ENCODE assay signal across 30 cellular contexts in the genomic region with DNA sequence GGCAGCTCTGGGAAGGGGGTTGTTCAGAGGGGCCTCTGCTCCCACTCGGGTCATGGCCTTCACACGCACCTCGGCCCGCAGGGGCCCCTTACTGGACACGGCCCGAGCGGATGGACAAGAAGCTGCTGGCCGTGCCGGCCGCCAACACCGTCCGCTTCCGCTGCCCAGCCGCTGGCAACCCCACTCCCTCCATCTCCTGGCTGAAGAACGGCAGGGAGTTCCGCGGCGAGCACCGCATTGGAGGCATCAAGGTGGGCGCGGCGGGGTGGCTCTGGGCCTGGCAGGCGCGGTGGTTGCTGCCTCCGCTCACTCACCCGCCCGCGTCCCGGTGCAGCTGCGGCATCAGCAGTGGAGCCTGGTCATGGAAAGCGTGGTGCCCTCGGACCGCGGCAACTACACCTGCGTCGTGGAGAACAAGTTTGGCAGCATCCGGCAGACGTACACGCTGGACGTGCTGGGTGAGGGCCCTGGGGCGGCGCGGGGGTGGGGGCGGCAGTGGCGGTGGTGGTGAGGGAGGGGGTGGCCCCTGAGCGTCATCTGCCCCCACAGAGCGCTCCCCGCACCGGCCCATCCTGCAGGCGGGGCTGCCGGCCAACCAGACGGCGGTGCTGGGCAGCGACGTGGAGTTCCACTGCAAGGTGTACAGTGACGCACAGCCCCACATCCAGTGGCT. TPM values are rescaled to one million over a fixed set of nuclear protein-coding genes. Genes with fewer than 3 reads are reported as not detected.
"Had no signal": no experiment of that assay in that cellular context is flagged by ENCODE, and none has a peak within 500 bp of the region (broad histone marks: within the 10 kb centered on the region; RNA-seq: fewer than 3 reads in every experiment).

No MANE protein-coding gene starts in this region.

- H3K27me3 ChIP-seq: body of pancreas had no signal

- H3K9me3 ChIP-seq: adrenal gland, body of pancreas, esophagus squamous epithelium, gastroesophageal sphincter, heart right ventricle had no signal

- ATAC-seq: activated CD4-positive, CD25-positive, alpha-beta regulatory T cell treated with anti-CD3 and anti-CD28 coated beads, Interleukin-2, amount 50 U/mL, for 24 hours; activated CD8-positive, alpha-beta memory T cell treated with anti-CD3 and anti-CD28 coated beads, Interleukin-2, amount 10 ng/mL, durations not matched to agents 7 days and 5 days; activated CD8-positive, alpha-beta T cell treated with anti-CD3 and anti-CD28 coated beads, Interleukin-2, amount 10 ng/mL, durations not matched to agents 7 days and 5 days; activated naive CD8-positive, alpha-beta T cell treated with anti-CD3 and anti-CD28 coated beads, Interleukin-2, amount 50 U/mL, for 24 hours; body of pancreas; T-helper 17 cell had no signal

- H3K4me3 ChIP-seq: adrenal gland, body of pancreas, esophagus squamous epithelium, gastroesophageal sphincter, heart right ventricle had no signal

- H3K4me1 ChIP-seq: adrenal gland, gastroesophageal sphincter, heart right ventricle had no signal

- DNase-seq: activated B cell treated with CpG ODN at 0.5 μM for 24 hours; activated CD4-positive, alpha-beta memory T cell treated with anti-CD3 and anti-CD28 coated beads for 36 hours; activated CD4-positive, alpha-beta T cell treated with anti-CD3 and anti-CD28 coated beads, Interleukin-2, amount 10 ng/mL, durations not matched to agents 24 days and 14 days; activated CD8-positive, alpha-beta memory T cell treated with anti-CD3 and anti-CD28 coated beads, Interleukin-2, amount 10 ng/mL, durations not matched to agents 7 days and 5 days; activated CD8-positive, alpha-beta memory T cell treated with anti-CD3 and anti-CD28 coated beads, Interleukin-2, amount 50 U/mL, for 4 hours; activated CD8-positive, alpha-beta T cell treated with anti-CD3 and anti-CD28 coated beads, Interleukin-2, amount 10 ng/mL, durations not matched to agents 7 days and 5 days; activated effector memory CD4-positive, alpha-beta T cell treated with anti-CD3 and anti-CD28 coated beads, Interleukin-2, amount 50 U/mL, for 16 hours; activated naive CD4-positive, alpha-beta T cell treated with anti-CD3 and anti-CD28 coated beads for 36 hours; activated naive CD8-positive, alpha-beta T cell treated with anti-CD3 and anti-CD28 coated beads for 36 hours; activated naive CD8-positive, alpha-beta T cell treated with anti-CD3 and anti-CD28 coated beads, Interleukin-2, amount 50 U/mL, for 24 hours; activated T-cell treated with anti-CD3 and anti-CD28 coated beads, Interleukin-2, amount 50 U/mL, for 1 hour; activated T-cell treated with anti-CD3 and anti-CD28 coated beads, Interleukin-2, amount 50 U/mL, for 48 hours; adrenal gland; amygdala; aorta; body of pancreas; caudate nucleus; effector CD8-positive, alpha-beta T cell; esophagus squamous epithelium; foreskin melanocyte; heart right ventricle; T-helper 17 cell; T1000; WERI-Rb-1 had no signal

- H3K27ac ChIP-seq: adrenal gland, epithelial cell of prostate, gastroesophageal sphincter, heart right ventricle, WERI-Rb-1 had no signal

- H3K36me3 ChIP-seq: adrenal gland, gastroesophageal sphincter, heart right ventricle had no signal

- FAIRE-seq: colon, endometrium, endothelial cell of umbilical vein had no signal

RNA-seq across cellular contexts. Expression of a gene that starts 8.3 kb away (rescaled TPM):
- total RNA-seq: activated naive CD8-positive, alpha-beta T cell treated with anti-CD3 and anti-CD28 coated beads for 36 hours had no signal
